19 cellular contexts compared by ENCODE assay signal in the genomic region with DNA sequence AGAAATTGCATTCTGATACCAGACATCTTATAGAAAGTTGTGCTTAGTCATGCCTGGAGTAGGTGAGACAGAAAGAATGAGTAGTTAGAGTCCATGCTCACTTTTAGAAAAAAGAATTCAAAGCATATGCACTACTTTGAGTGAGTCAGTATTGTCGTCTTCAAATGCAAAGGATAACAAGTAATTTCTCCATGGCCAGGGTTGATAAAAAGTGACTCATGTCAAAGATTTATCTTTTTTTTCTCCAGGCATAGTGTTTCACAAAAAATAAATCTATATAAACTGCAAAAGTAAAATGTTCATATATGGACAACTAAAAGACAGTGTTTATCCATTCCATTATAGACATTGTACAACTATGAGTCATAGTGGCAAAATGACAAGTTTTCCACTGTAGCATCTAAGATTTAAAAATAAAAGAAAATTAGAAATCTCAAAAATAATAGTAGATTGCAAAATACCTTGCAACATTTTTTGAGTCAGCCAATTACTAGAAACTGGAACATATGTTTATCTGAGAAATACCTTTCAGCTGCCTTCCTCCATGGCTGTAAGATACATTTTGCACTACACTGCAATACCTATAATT.
A peak's percentile ranks its signal among the peaks of the same experiment; 100 is the strongest.
DNase-seq lines count a peak whose midpoint lies in the region; ATAC-seq, FAIRE-seq and TF ChIP-seq lines count a peak whose summit lies in the region.
"Had no signal": no experiment of that assay in that cellular context is flagged by ENCODE, and none has a peak within 500 bp of the region (broad histone marks: within the 10 kb centered on the region; RNA-seq: fewer than 3 reads in every experiment).

No MANE protein-coding gene starts in this region.

- no peak overlapping the region for H2BK120ac ChIP-seq in H9 (ENCODE audit: low read depth, low read length, poor library complexity, severe bottlenecking)

- H3K4me3 ChIP-seq in A549 (no peak overlapping the region), astrocyte (ENCODE audit: insufficient read depth, low read depth, low read length) (no peak overlapping the region)
- H3K4me3 ChIP-seq: K562, upper lobe of right lung had no signal

- H3K4ac ChIP-seq in H9 (ENCODE audit: low read depth, low read length), result no peak overlapping the region

- no peaks in the 10 kb centered on the region for H3K23me2 ChIP-seq in H9 (ENCODE audit: insufficient read length, low read depth, low read length, poor library complexity, severe bottlenecking)

- peak; percentile 34 to 66; a peak in 3 of 6 replicates for ATAC-seq in A549
- no peak for ATAC-seq in GM21526 (IDR thresholded peaks at IDR 0.05; ENCODE audit: low FRiP score, unreplicated experiment)
- ATAC-seq: K562; naive thymus-derived CD8-positive, alpha-beta T cell; upper lobe of right lung had no signal

- no peak for TF ChIP-seq EP300 in A549 (IDR thresholded peaks at IDR 0.05)

- H2AFZ ChIP-seq in astrocyte (ENCODE audit: low read depth, low read length) (no peak overlapping the region), H9 (ENCODE audit: low read length) (no peak overlapping the region)

- FAIRE-seq in A549 (lab: Jason Lieb, UNC) (no peak), astrocyte (lab: Jason Lieb, UNC) (no peak)
- FAIRE-seq: A204.1, GM18507, K562 had no signal

- H4K20me1 ChIP-seq in astrocyte (ENCODE audit: insufficient read depth, low read length) (no peaks in the 10 kb centered on the region), H9 (ENCODE audit: control insufficient read depth, insufficient read depth, insufficient read length) (no peaks in the 10 kb centered on the region)

- peak in 1 of 2 experiments; percentile 28 for DNase-seq in A549 (ENCODE audit: low read depth in 1 of 2, low spot score in 1 of 2)
- peak; percentile 55 for DNase-seq in HS-27A (ENCODE audit: low read depth)
- DNase-seq in astrocyte (ENCODE audit: low read depth), result peak; percentile 88
- peak; percentile 10 for DNase-seq in foreskin melanocyte
- DNase-seq in H9, result no peak
- DNase-seq in NOMO-1 treated with dmso at 0.1 percent for 144 hours (lab: John Stamatoyannopoulos, UW; ENCODE audit: unreplicated experiment), result no peak
- no peak for DNase-seq in NCI-H524 (lab: John Stamatoyannopoulos, UW)
- DNase-seq: activated CD4-positive, alpha-beta T cell treated with anti-CD3 and anti-CD28 coated beads, Interleukin-2, amount 50 U/mL, for 48 hours; DMS79; left cardiac atrium; naive thymus-derived CD8-positive, alpha-beta T cell; NCI-H2081 treated with DMSO at 0.1 percent for 48 hours; upper lobe of right lung had no signal

- H4K5ac ChIP-seq in H9 (ENCODE audit: insufficient read length, low read depth, low read length), result no peak overlapping the region

- H3K4me1 Mint-ChIP-seq in astrocyte (ENCODE audit: low read depth, unreplicated experiment) (peaks cover 12% of the 10 kb centered on the region), H9 (peaks cover 15 to 19% of the 10 kb centered on the region in 2 experiments)
- H3K4me1 Mint-ChIP-seq: central memory CD8-positive, alpha-beta T cell; naive thymus-derived CD8-positive, alpha-beta T cell had no signal

- H3K4me3 Mint-ChIP-seq in astrocyte (ENCODE audit: unreplicated experiment) (no peak overlapping the region), H9 (no peak overlapping the region)
- H3K4me3 Mint-ChIP-seq: central memory CD8-positive, alpha-beta T cell; naive thymus-derived CD8-positive, alpha-beta T cell; T-helper 2 cell treated with Interferon-gamma antibody and Interleukin-4, amounts not matched to agents 5 μg/mL and 100 μg/mL, for 36 hours had no signal

- H3K56ac ChIP-seq in H9 (ENCODE audit: insufficient read length, low read depth, low read length), result no peak overlapping the region

- no peaks in the 10 kb centered on the region for H3K79me2 ChIP-seq in astrocyte (ENCODE audit: insufficient read depth, low read length)
- H3K79me2 ChIP-seq in H9 (ENCODE audit: insufficient read depth, low read length), result no peaks in the 10 kb centered on the region

- H3K4me1 ChIP-seq in A549 (peaks cover 13% of the 10 kb centered on the region; the same call in 2 of the 3 replicates), astrocyte (ENCODE audit: insufficient read depth, low read length) (peaks cover 7% of the 10 kb centered on the region), H9 (ENCODE audit: insufficient read depth, low read length) (no peaks in the 10 kb centered on the region)
- H3K4me1 ChIP-seq: upper lobe of right lung had no signal

- no peaks in the 10 kb centered on the region for H3K36me3 ChIP-seq in astrocyte (ENCODE audit: insufficient read depth, low read length)
- H3K36me3 ChIP-seq: upper lobe of right lung had no signal

- peak overlapping the region; percentile 83 for H3K27ac Mint-ChIP-seq in astrocyte (ENCODE audit: unreplicated experiment)
- no peak overlapping the region for H3K27ac Mint-ChIP-seq in H9
- H3K27ac Mint-ChIP-seq: naive thymus-derived CD8-positive, alpha-beta T cell; T-helper 2 cell treated with Interferon-gamma antibody and Interleukin-4, amounts not matched to agents 5 μg/mL and 100 μg/mL, for 36 hours had no signal

- H2BK12ac ChIP-seq in H9 (ENCODE audit: insufficient read length, low read depth, low read length), result no peak overlapping the region

- H3K27me3 ChIP-seq in astrocyte (ENCODE audit: insufficient read depth, low read length), result no peaks in the 10 kb centered on the region
- H3K27me3 ChIP-seq in H9 (ENCODE audit: insufficient read depth, low read length), result no peaks in the 10 kb centered on the region
- H3K27me3 ChIP-seq: upper lobe of right lung had no signal

- no peak overlapping the region for H3K14ac ChIP-seq in H9 (ENCODE audit: insufficient read depth, low read length)

- no peak overlapping the region for H3K23ac ChIP-seq in H9 (ENCODE audit: insufficient read length, low read depth, low read length)

- H3K9me3 ChIP-seq in A549, result no peaks in the 10 kb centered on the region
- H3K9me3 ChIP-seq in astrocyte (ENCODE audit: insufficient read depth, low read depth, low read length), result no peaks in the 10 kb centered on the region
- no peaks in the 10 kb centered on the region for H3K9me3 ChIP-seq in H9 (ENCODE audit: control insufficient read depth, low read depth, low read length)
- H3K9me3 ChIP-seq: upper lobe of right lung had no signal

- H3K79me1 ChIP-seq in H9 (ENCODE audit: insufficient read depth, low read depth, low read length, poor library complexity, severe bottlenecking), result no peaks in the 10 kb centered on the region

- no peak overlapping the region for H2BK20ac ChIP-seq in H9 (ENCODE audit: low read depth, low read length, poor library complexity, severe bottlenecking)

- H4K91ac ChIP-seq in H9 (ENCODE audit: insufficient read length, low read depth, low read length), result no peak overlapping the region

- H3K36me3 Mint-ChIP-seq in astrocyte (ENCODE audit: low read depth, unreplicated experiment), result no peaks in the 10 kb centered on the region
- no peaks in the 10 kb centered on the region for H3K36me3 Mint-ChIP-seq in H9 (ENCODE audit: insufficient read depth in 1 of 3, low read depth in 3 of 3)
- H3K36me3 Mint-ChIP-seq: naive thymus-derived CD8-positive, alpha-beta T cell had no signal

- H2BK5ac ChIP-seq in H9 (ENCODE audit: insufficient read length, low read length), result no peak overlapping the region

- H3K9me3 Mint-ChIP-seq in astrocyte (ENCODE audit: unreplicated experiment), result no peaks in the 10 kb centered on the region
- H3K9me3 Mint-ChIP-seq in H9, result no peaks in the 10 kb centered on the region
- H3K9me3 Mint-ChIP-seq: central memory CD8-positive, alpha-beta T cell; T-helper 2 cell treated with Interferon-gamma antibody and Interleukin-4, amounts not matched to agents 5 μg/mL and 100 μg/mL, for 36 hours had no signal

- no peaks in the 10 kb centered on the region for H3K27me3 Mint-ChIP-seq in astrocyte (ENCODE audit: low read depth, unreplicated experiment)
- no peaks in the 10 kb centered on the region for H3K27me3 Mint-ChIP-seq in H9 (ENCODE audit: low read depth)
- H3K27me3 Mint-ChIP-seq: central memory CD8-positive, alpha-beta T cell; naive thymus-derived CD8-positive, alpha-beta T cell had no signal

- no peak overlapping the region for H2BK15ac ChIP-seq in H9 (ENCODE audit: low read depth, low read length)

- H3K9ac ChIP-seq in astrocyte (ENCODE audit: low read length) (peak overlapping the region; percentile 31), H9 (ENCODE audit: extremely low read depth, insufficient read length, low read length) (no peak overlapping the region)

- TF ChIP-seq CTCF in A549 (IDR thresholded peaks at IDR 0.05) (no peak), astrocyte (IDR thresholded peaks at IDR 0.05; ENCODE audit: insufficient read depth, low read depth, low read length) (no peak), H9 (conservative IDR thresholded peaks at IDR 0.05) (no peak)

- H4K8ac ChIP-seq in H9 (replicated peaks; ENCODE audit: insufficient read length, low read depth, low read length), result no peak overlapping the region

- H3K27ac ChIP-seq in A549, result peak overlapping the region; percentile 40 to 73; a peak in 4 of 6 replicates
- H3K27ac ChIP-seq in astrocyte (ENCODE audit: low read depth, low read length), result peak overlapping the region; percentile 60
- no peak overlapping the region for H3K27ac ChIP-seq in H9 (ENCODE audit: insufficient read length, low read depth, low read length)
- H3K27ac ChIP-seq: upper lobe of right lung had no signal

- CTCF ChIA-PET in A549 (lab: Yijun Ruan, JAX), result no interaction called here

- no peak overlapping the region for H3T11ph ChIP-seq in H9 (ENCODE audit: low read length)

- no peak for TF ChIP-seq RAD21 in A549 (conservative IDR thresholded peaks at IDR 0.05 in 1 of 2, IDR thresholded peaks at IDR 0.05 in 1 of 2)

- TF ChIP-seq POLR2A in A549 (IDR thresholded peaks at IDR 0.05; ENCODE audit: low read length), result no peak

- POLR2A ChIA-PET in A549 (lab: Yijun Ruan, JAX), result no interaction called here

- H2AK5ac ChIP-seq in H9 (ENCODE audit: insufficient read length, low read length), result no peak overlapping the region

- no peak overlapping the region for H3K18ac ChIP-seq in H9 (ENCODE audit: insufficient read length, low read depth, low read length)

- H3K4me2 ChIP-seq in A549 (peak overlapping the region; percentile 45), astrocyte (ENCODE audit: low read length) (peak overlapping the region; percentile 42), H9 (ENCODE audit: insufficient read depth, insufficient read length, low read length) (no peak overlapping the region)

- 4% methylated on average over 1 of the region's 1 CpG for WGBS in A549 (ENCODE audit: missing lambda C conversion rate)
- no CpG with 5 or more reads among the region's 1 CpG for WGBS in H9 (ENCODE audit: extremely low coverage, insufficient read length, low lambda C conversion rate)

TF ChIP-seq in A549, 52 proteins besides CTCF, POLR2A, EP300 and RAD21 (continues in another document):
- TF ChIP-seq JUN (IDR thresholded peaks at IDR 0.05) (no peak), HOXB13 (CRISPR knock-in tag; IDR thresholded peaks at IDR 0.05; ENCODE audit: low read depth) (no peak), RNF2 (IDR thresholded peaks at IDR 0.05; ENCODE audit: borderline replicate concordance, low read depth) (no peak), SREBF2 (IDR thresholded peaks at IDR 0.05) (no peak), RCOR1 (IDR thresholded peaks at IDR 0.05; ENCODE audit: low read depth, low read length) (no peak), MAZ (IDR thresholded peaks at IDR 0.05; ENCODE audit: borderline replicate concordance, low read depth, low read length) (no peak), TFCP2L1 (CRISPR knock-in tag; IDR thresholded peaks at IDR 0.05) (no peak), EHF (CRISPR knock-in tag; IDR thresholded peaks at IDR 0.05) (no peak)

Comparison
In these comparisons a context has a peak if more than half of its experiments do, and no peak if none do; other contexts are left out.
1. DNase-seq: peak in HS-27A (single experiment), astrocyte (single experiment) and foreskin melanocyte (single experiment); none in H9 (single experiment), NOMO-1 treated with dmso at 0.1 percent for 144 hours (single experiment) and NCI-H524 (0 of 2).